ENCODE assay signal across 22 cellular contexts in genomic region chr17:28819582-28819981, GRCh38.
"Had no signal": no experiment of that assay in that cellular context is flagged by ENCODE, and none has a peak within 500 bp of the region (broad histone marks: within the 10 kb centered on the region; RNA-seq: fewer than 3 reads in every experiment).

No MANE protein-coding gene starts in this region.

- ATAC-seq: activated CD4-positive, alpha-beta T cell treated with anti-CD3 and anti-CD28 coated beads for 36 hours; activated T-helper 17 cell treated with anti-CD3 and anti-CD28 coated beads, Interleukin-2, amount 50 U/mL, for 72 hours; esophagus mucosa; heart right ventricle; right cardiac atrium; stimulated activated naive CD8-positive, alpha-beta T cell treated with anti-CD3 and anti-CD28 coated beads, Interleukin-15, amount 100 ng/mL, for 72 hours had no signal

- H3K36me3 ChIP-seq: brain microvascular endothelial cell, heart right ventricle, suprapubic skin, transverse colon, uterus, WERI-Rb-1 had no signal

- H3K27ac ChIP-seq: brain microvascular endothelial cell, heart right ventricle, suprapubic skin, transverse colon, uterus, WERI-Rb-1 had no signal

- DNase-seq: activated CD4-positive, alpha-beta T cell treated with anti-CD3 and anti-CD28 coated beads for 36 hours; activated CD4-positive, alpha-beta T cell treated with anti-CD3 and anti-CD28 coated beads, Interleukin-2, amount 50 U/mL, for 48 hours; activated naive CD4-positive, alpha-beta T cell; activated T-cell treated with anti-CD3 and anti-CD28 coated beads for 4 hours; brain microvascular endothelial cell; cerebellar nuclear complex; cortex of kidney; effector CD4-positive, alpha-beta T cell; heart right ventricle; right cardiac atrium; stimulated activated naive CD8-positive, alpha-beta T cell treated with anti-CD3 and anti-CD28 coated beads, Interleukin-15, amount 100 ng/mL, for 72 hours; SW 1271; T-helper 2 cell; transverse colon; uterus; WERI-Rb-1 had no signal

- H3K27ac Mint-ChIP-seq: activated CD4-positive, alpha-beta T cell treated with anti-CD3 and anti-CD28 coated beads for 36 hours; activated T-helper 17 cell treated with anti-CD3 and anti-CD28 coated beads, Interleukin-2, amount 50 U/mL, for 72 hours; stimulated activated naive CD8-positive, alpha-beta T cell treated with anti-CD3 and anti-CD28 coated beads, Interleukin-15, amount 100 ng/mL, for 72 hours had no signal

- H3K9me3 ChIP-seq: heart right ventricle, suprapubic skin, transverse colon, uterus had no signal

- H3K4me3 ChIP-seq: heart right ventricle, skin epidermis, suprapubic skin, transverse colon, uterus had no signal

- H3K27me3 ChIP-seq: brain microvascular endothelial cell, heart right ventricle, suprapubic skin, transverse colon, uterus had no signal

- H3K9me3 Mint-ChIP-seq: activated T-helper 17 cell treated with anti-CD3 and anti-CD28 coated beads, Interleukin-2, amount 50 U/mL, for 72 hours; neural crest cell; stimulated activated naive CD8-positive, alpha-beta T cell treated with anti-CD3 and anti-CD28 coated beads, Interleukin-15, amount 100 ng/mL, for 72 hours had no signal

- H3K27me3 Mint-ChIP-seq: activated CD4-positive, alpha-beta T cell treated with anti-CD3 and anti-CD28 coated beads for 36 hours; activated T-helper 17 cell treated with anti-CD3 and anti-CD28 coated beads, Interleukin-2, amount 50 U/mL, for 72 hours; progenitor cell of endocrine pancreas; stimulated activated naive CD8-positive, alpha-beta T cell treated with anti-CD3 and anti-CD28 coated beads, Interleukin-15, amount 100 ng/mL, for 72 hours had no signal

- H3K4me3 Mint-ChIP-seq: activated CD4-positive, alpha-beta T cell treated with anti-CD3 and anti-CD28 coated beads for 36 hours; activated T-helper 17 cell treated with anti-CD3 and anti-CD28 coated beads, Interleukin-2, amount 50 U/mL, for 72 hours; neural crest cell; stimulated activated naive CD8-positive, alpha-beta T cell treated with anti-CD3 and anti-CD28 coated beads, Interleukin-15, amount 100 ng/mL, for 72 hours had no signal

- H3K4me1 ChIP-seq: suprapubic skin, transverse colon, uterus had no signal
